Comparison of ENCODE assay signal across 1 cellular context in the genomic region with DNA sequence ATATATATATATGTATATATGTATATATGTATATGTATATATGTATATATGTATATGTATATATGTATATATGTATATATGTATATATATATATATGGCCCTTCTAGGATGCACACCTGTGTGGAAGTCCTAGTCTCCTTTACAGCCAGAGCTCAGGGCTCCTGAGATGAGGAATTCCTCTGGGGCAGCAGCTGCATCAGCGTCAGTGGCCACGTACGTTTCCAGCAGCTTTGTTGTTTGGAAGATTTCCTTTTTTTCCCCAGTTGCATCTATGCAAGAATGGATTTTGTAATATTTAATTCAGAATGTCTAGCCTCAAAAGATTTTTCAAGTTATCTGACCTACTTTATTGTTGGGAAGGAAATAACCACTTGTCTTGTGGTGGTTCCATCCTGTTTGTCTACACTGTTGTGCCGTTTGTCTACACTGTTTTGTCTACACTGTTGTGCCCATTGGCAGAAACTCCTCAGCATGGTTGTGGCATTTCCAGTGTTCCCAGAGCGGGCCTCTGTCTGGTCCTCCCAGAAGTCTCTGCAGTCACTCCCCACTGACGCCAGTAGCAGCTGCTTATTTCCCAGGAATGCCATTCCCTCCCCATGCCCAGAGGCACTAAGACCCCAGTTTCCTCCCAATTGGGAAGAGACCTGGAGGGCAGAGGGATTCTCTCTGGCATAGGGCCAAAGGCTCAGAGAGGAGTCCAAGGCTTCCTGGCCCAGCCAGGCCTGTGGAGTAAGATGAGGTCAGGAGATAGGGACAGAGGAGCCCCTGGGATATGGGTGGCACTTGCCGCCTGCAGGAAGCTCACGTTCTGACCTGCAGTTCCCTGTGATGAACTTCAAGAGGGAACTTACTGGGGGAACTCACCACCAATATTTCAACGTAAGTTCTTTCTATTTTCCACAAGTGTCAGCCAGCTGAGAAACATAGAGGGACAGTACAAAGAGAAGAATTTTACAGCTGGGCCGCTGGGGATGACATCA.
TF ChIP-seq lines count a peak whose summit lies in the region.

No MANE protein-coding gene starts in this region.

TF ChIP-seq in H1, 55 proteins besides CTCF, POLR2A, EP300 and RAD21:
- no peak for TF ChIP-seq POLR2AphosphoS5 (IDR thresholded peaks at IDR 0.05; ENCODE audit: low read depth, low read length)
- no peak for TF ChIP-seq BCL11A (IDR thresholded peaks at IDR 0.05; ENCODE audit: low read depth in 2 of 2, low read length in 2 of 2)
- TF ChIP-seq RFX5 (IDR thresholded peaks at IDR 0.05; ENCODE audit: borderline replicate concordance, low read depth, low read length) = no peak
TF ChIP-seq in H1: peak in this region for 0.
